In the genomic region with DNA sequence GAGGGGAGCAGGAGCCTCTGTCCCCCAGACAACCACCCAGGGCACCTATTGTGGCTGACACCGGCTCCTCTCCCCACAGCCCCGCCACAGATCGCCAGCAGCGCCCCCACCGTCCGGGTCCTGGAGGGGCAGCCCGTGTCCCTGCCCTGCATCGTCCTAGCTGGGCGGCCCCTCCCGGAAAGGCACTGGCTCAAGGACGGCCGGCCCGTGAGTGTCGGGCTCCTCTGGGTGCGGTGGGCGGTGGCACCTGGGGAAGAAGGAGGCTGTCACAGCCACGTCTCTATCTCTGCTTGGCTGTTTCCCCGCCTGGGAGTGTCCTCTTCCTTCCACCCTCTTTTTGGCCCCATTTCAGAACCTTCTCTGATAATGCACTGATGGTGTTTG, we compare ENCODE assay signal across 13 cellular contexts. TPM values are rescaled to one million over a fixed set of nuclear protein-coding genes. Genes with fewer than 3 reads are reported as not detected.
DNase-seq lines count a peak whose midpoint lies in the region; ATAC-seq, FAIRE-seq and TF ChIP-seq lines count a peak whose summit lies in the region.
"Had no signal": no experiment of that assay in that cellular context is flagged by ENCODE, and none has a peak within 500 bp of the region (broad histone marks: within the 10 kb centered on the region; RNA-seq: fewer than 3 reads in every experiment).

No MANE protein-coding gene starts in this region.

- CTCF ChIA-PET in HEK293 (lab: Yijun Ruan, JAX), result interaction anchor here (0.7 to 1.9 kb wide), 3 partner anchors 55 to 214 kb away, joined by 3 to 5 read pairs (median 5); partner anchors contain the start of gene HMCN2

- intact Hi-C loops in left ventricle myocardium superior (cut with micrococcal nuclease), result no loop called here

- 12 to 44% (median 13%) methylated on average over 14 to 18 of the region's 18 CpGs for WGBS in small intestine, 3 donors

- no peaks in the 10 kb centered on the region for H3K36me3 ChIP-seq in HEK293 (ENCODE audit: control insufficient read depth in 2 of 2, insufficient read depth in 1 of 2, low read length in 2 of 2)
- H3K36me3 ChIP-seq in WERI-Rb-1, result no peaks in the 10 kb centered on the region
- H3K36me3 ChIP-seq in small intestine (ENCODE audit: control insufficient read depth in 2 of 2, insufficient read depth in 2 of 2, low read length in 2 of 2), result no peaks in the 10 kb centered on the region
- H3K36me3 ChIP-seq: spleen had no signal

- no peak overlapping the region for H3K27ac ChIP-seq in HEK293 (ENCODE audit: extremely low read depth, low read depth, low read length)
- H3K27ac ChIP-seq in WERI-Rb-1, result no peak overlapping the region
- no peak overlapping the region for H3K27ac ChIP-seq in small intestine (ENCODE audit: low read depth in 1 of 2, low read length in 1 of 2)
- H3K27ac ChIP-seq: spleen had no signal

- no peak for TF ChIP-seq POLR2A in GM12892 (IDR thresholded peaks at IDR 0.05; ENCODE audit: low read depth, low read length)

- peak; percentile 45 for DNase-seq in WERI-Rb-1
- peak; percentile 54 for DNase-seq in left ventricle myocardium superior
- DNase-seq in small intestine, result peak; percentile 4
- DNase-seq in medulla oblongata (ENCODE audit: extremely low spot score), result no peak
- no peak for DNase-seq in HCEC 1CT
- no peak for DNase-seq in GM12892 (ENCODE audit: insufficient read length)
- DNase-seq: activated naive CD8-positive, alpha-beta T cell treated with anti-CD3 and anti-CD28 coated beads, Interleukin-2, amount 10 ng/mL, durations not matched to agents 7 days and 5 days; naive thymus-derived CD4-positive, alpha-beta T cell; NCI-H1092; NK-92 treated with Interleukin-12 subunit alpha and Interleukin-12 subunit beta, amount 100 ng/mL, for 24 hours; spleen; T-helper 17 cell had no signal

- H3K4me3 ChIP-seq in HEK293 (ENCODE audit: low read depth, low read length) (no peak overlapping the region), WERI-Rb-1 (ENCODE audit: low read depth, low read length) (no peak overlapping the region), small intestine (ENCODE audit: low read depth in 1 of 2, low read length in 2 of 2) (no peak overlapping the region)
- H3K4me3 ChIP-seq: spleen had no signal

- H3K4me1 ChIP-seq in HEK293 (ENCODE audit: control insufficient read depth, insufficient read depth, low read length) (no peaks in the 10 kb centered on the region), small intestine (ENCODE audit: control insufficient read depth in 2 of 2, insufficient read depth in 1 of 2, low read depth in 1 of 2, low read length in 1 of 2) (no peaks in the 10 kb centered on the region)

- POLR2A ChIA-PET in HEK293 (lab: Yijun Ruan, JAX), result no interaction called here

- TF ChIP-seq CTCF in HEK293 (tag by site-specific recombination; IDR thresholded peaks at IDR 0.05), result peak; percentile 75; the same call in 1 of the 2 replicates
- TF ChIP-seq CTCF in WERI-Rb-1 (IDR thresholded peaks at IDR 0.05; ENCODE audit: low read depth, low read length), result no peak

- FAIRE-seq in small intestine (lab: Jason Lieb, UNC) (no peak), GM12892 (lab: Jason Lieb, UNC) (no peak)

- H3K27me3 ChIP-seq in WERI-Rb-1 (ENCODE audit: insufficient read depth, low read depth, severe bottlenecking) (no peaks in the 10 kb centered on the region), small intestine (ENCODE audit: control insufficient read depth in 2 of 2, insufficient read depth in 2 of 2, low read length in 2 of 2) (peaks cover 0 to 14% of the 10 kb centered on the region in 2 donors)

- H3K9me3 ChIP-seq in HEK293 (ENCODE audit: control insufficient read depth, insufficient read depth, low read depth, low read length) (no peaks in the 10 kb centered on the region), WERI-Rb-1 (ENCODE audit: severe bottlenecking) (no peaks in the 10 kb centered on the region), small intestine (ENCODE audit: control insufficient read depth, low read depth) (no peaks in the 10 kb centered on the region)
- H3K9me3 ChIP-seq: spleen had no signal

- ATAC-seq in left ventricle myocardium superior, result peak; percentile 48
- ATAC-seq: naive thymus-derived CD4-positive, alpha-beta T cell; T-helper 17 cell had no signal

TF ChIP-seq in HEK293, 187 proteins besides CTCF, POLR2A, EP300 and RAD21:
- 0 out of 2 replicates have a peak, but pooled peaks have one; percentile 40 for TF ChIP-seq ZNF423 (tag by site-specific recombination; IDR thresholded peaks at IDR 0.05)
- peak; percentile 91 for TF ChIP-seq ZNF2 (tag by site-specific recombination; IDR thresholded peaks at IDR 0.05)
- no peak for TF ChIP-seq ZNF658 (tag by site-specific recombination; IDR thresholded peaks at IDR 0.05)
- TF ChIP-seq KLF7 (tag by site-specific recombination; IDR thresholded peaks at IDR 0.05; ENCODE audit: borderline replicate concordance), result no peak
- TF ChIP-seq, protein P1, sequence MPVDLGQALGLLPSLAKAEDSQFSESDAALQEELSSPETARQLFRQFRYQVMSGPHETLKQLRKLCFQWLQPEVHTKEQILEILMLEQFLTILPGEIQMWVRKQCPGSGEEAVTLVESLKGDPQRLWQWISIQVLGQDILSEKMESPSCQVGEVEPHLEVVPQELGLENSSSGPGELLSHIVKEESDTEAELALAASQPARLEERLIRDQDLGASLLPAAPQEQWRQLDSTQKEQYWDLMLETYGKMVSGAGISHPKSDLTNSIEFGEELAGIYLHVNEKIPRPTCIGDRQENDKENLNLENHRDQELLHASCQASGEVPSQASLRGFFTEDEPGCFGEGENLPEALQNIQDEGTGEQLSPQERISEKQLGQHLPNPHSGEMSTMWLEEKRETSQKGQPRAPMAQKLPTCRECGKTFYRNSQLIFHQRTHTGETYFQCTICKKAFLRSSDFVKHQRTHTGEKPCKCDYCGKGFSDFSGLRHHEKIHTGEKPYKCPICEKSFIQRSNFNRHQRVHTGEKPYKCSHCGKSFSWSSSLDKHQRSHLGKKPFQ (tag by site-specific recombination; IDR thresholded peaks at IDR 0.05), result no peak
- no peak for TF ChIP-seq ZBTB1 (tag by site-specific recombination; IDR thresholded peaks at IDR 0.05)
- TF ChIP-seq YY1 (tag by site-specific recombination; IDR thresholded peaks at IDR 0.05), result no peak
- TF ChIP-seq ZFP37 (tag by site-specific recombination; IDR thresholded peaks at IDR 0.05), result no peak
- no peak for TF ChIP-seq ZIC2 (tag by site-specific recombination; IDR thresholded peaks at IDR 0.05)
- TF ChIP-seq, protein P2, sequence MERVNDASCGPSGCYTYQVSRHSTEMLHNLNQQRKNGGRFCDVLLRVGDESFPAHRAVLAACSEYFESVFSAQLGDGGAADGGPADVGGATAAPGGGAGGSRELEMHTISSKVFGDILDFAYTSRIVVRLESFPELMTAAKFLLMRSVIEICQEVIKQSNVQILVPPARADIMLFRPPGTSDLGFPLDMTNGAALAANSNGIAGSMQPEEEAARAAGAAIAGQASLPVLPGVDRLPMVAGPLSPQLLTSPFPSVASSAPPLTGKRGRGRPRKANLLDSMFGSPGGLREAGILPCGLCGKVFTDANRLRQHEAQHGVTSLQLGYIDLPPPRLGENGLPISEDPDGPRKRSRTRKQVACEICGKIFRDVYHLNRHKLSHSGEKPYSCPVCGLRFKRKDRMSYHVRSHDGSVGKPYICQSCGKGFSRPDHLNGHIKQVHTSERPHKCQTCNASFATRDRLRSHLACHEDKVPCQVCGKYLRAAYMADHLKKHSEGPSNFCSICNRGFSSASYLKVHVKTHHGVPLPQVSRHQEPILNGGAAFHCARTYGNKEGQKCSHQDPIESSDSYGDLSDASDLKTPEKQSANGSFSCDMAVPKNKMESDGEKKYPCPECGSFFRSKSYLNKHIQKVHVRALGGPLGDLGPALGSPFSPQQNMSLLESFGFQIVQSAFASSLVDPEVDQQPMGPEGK (tag by site-specific recombination; IDR thresholded peaks at IDR 0.05), result peak; percentile 57; the same call in 1 of the 2 replicates
- TF ChIP-seq KLF1 (tag by site-specific recombination; IDR thresholded peaks at IDR 0.05), result peak; percentile 91
- TF ChIP-seq ZNF112 (tag by site-specific recombination; IDR thresholded peaks at IDR 0.05), result no peak
- no peak for TF ChIP-seq ZNF221 (tag by site-specific recombination; IDR thresholded peaks at IDR 0.05; ENCODE audit: borderline replicate concordance)
- TF ChIP-seq SP3 (tag by site-specific recombination; IDR thresholded peaks at IDR 0.05), result peak; percentile 49; the same call in 1 of the 2 replicates
- peak; percentile 7; the same call in 1 of the 2 replicates for TF ChIP-seq GLIS2 (tag by site-specific recombination; IDR thresholded peaks at IDR 0.05)
- 0 out of 2 replicates have a peak, but pooled peaks have one; percentile 19 for TF ChIP-seq SP2 (tag by site-specific recombination; IDR thresholded peaks at IDR 0.05)
- TF ChIP-seq ZBTB20 (tag by site-specific recombination; IDR thresholded peaks at IDR 0.05), result peak; percentile 36; the same call in 1 of the 2 replicates
TF ChIP-seq in HEK293: peak in this region for 8.

RNA-seq across cellular contexts. Expression of gene HMCN2, which starts 55.1 kb away (rescaled TPM):
- 7.3 TPM for total RNA-seq in left ventricle myocardium superior
- polyA plus RNA-seq in small intestine, result 10 to 100 TPM in 1 of 3 donors, 1 to 10 TPM in 1, not detected in 1; 1.1 to 10.6 TPM
- polyA plus RNA-seq in GM12892 (2012; ENCODE audit: missing spikeins), result 0.06 TPM
- total RNA-seq: activated naive CD8-positive, alpha-beta T cell treated with anti-CD3 and anti-CD28 coated beads, Interleukin-2, amount 10 ng/mL, durations not matched to agents 7 days and 5 days; naive thymus-derived CD4-positive, alpha-beta T cell had no signal
- polyA plus RNA-seq: naive thymus-derived CD4-positive, alpha-beta T cell had no signal

Comparison
In these comparisons a context has a peak if more than half of its experiments do, and no peak if none do; other contexts are left out.
1. DNase-seq: peak in WERI-Rb-1 (single experiment), left ventricle myocardium superior (single experiment) and small intestine (single experiment); none in medulla oblongata (single experiment), HCEC 1CT (single experiment) and GM12892 (single experiment).